28 cellular contexts compared by ENCODE assay signal in the genomic region with DNA sequence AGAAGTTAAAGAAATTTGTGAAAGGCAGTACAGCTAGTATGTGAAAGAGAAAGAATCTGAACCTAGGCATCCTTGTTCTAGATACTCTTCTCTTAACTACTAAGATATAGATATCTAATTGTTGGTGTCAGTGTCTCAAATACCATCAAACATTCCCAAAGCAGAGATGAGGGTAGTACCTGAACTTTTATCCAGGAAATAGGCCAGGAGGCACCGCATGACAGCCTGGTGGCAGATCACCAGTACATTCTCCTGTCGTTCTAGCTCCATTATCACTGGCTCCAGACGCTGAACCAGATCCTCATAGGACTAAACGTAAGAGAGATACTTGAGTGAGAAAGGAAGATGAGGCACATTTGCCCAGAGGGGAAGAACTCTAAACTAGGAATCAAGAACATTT. TPM values are rescaled to one million over a fixed set of nuclear protein-coding genes. Genes with fewer than 3 reads are reported as not detected.
"Had no signal": no experiment of that assay in that cellular context is flagged by ENCODE, and none has a peak within 500 bp of the region (broad histone marks: within the 10 kb centered on the region; RNA-seq: fewer than 3 reads in every experiment).

No MANE protein-coding gene starts in this region.

- H3K4me1 ChIP-seq: stomach, suprapubic skin, testis, thyroid gland, tibial artery, tibial nerve, transverse colon, upper lobe of left lung, upper lobe of right lung, uterus, vagina had no signal

- H3K9me3 Mint-ChIP-seq: stimulated activated effector memory CD8-positive, alpha-beta T cell treated with anti-CD3 and anti-CD28 coated beads, Interleukin-12 subunit alpha, Interleukin-12 subunit beta, amount 100 ng/mL, for 72 hours; stimulated activated memory B cell treated with anti-CD40 and anti-IgM and Interleukin-4, amounts not matched to agents 10 μg/mL and 1 μg/mL and 100 μg/mL, for 72 hours; stimulated activated naive B cell treated with anti-CD40 and anti-IgM and Interleukin-4, amounts not matched to agents 10 μg/mL and 1 μg/mL and 100 μg/mL, for 72 hours; stimulated activated naive CD8-positive, alpha-beta T cell treated with anti-CD3 and anti-CD28 coated beads, Interleukin-15, amount 100 ng/mL, for 72 hours; stimulated activated naive CD8-positive, alpha-beta T cell treated with anti-CD3 and anti-CD28 coated beads, Interleukin-15, Interleukin-2, amounts not matched to agents 100 ng/mL and 50 ng/mL, for 24 hours; type B pancreatic cell had no signal

- H3K36me3 ChIP-seq: stomach, suprapubic skin, thoracic aorta, thyroid gland, tibial artery, tibial nerve, transverse colon, upper lobe of left lung, upper lobe of right lung, uterus, vagina had no signal

- H3K27ac Mint-ChIP-seq: stimulated activated effector memory CD8-positive, alpha-beta T cell treated with anti-CD3 and anti-CD28 coated beads, Interleukin-12 subunit alpha, Interleukin-12 subunit beta, amount 100 ng/mL, for 72 hours; stimulated activated memory B cell treated with anti-CD40 and anti-IgM and Interleukin-4, amounts not matched to agents 10 μg/mL and 1 μg/mL and 100 μg/mL, for 72 hours; stimulated activated naive B cell treated with anti-CD40 and anti-IgM and Interleukin-4, amounts not matched to agents 10 μg/mL and 1 μg/mL and 100 μg/mL, for 72 hours; stimulated activated naive CD8-positive, alpha-beta T cell treated with anti-CD3 and anti-CD28 coated beads, Interleukin-15, amount 100 ng/mL, for 72 hours; stimulated activated naive CD8-positive, alpha-beta T cell treated with anti-CD3 and anti-CD28 coated beads, Interleukin-15, Interleukin-2, amounts not matched to agents 100 ng/mL and 50 ng/mL, for 24 hours; type B pancreatic cell had no signal

- H3K27me3 ChIP-seq: suprapubic skin, testis, thyroid gland, tibial artery, tibial nerve, transverse colon, upper lobe of left lung, upper lobe of right lung, uterus, vagina had no signal

- ATAC-seq: stimulated activated effector memory CD8-positive, alpha-beta T cell treated with anti-CD3 and anti-CD28 coated beads, Interleukin-12 subunit alpha, Interleukin-12 subunit beta, amount 100 ng/mL, for 72 hours; stimulated activated memory B cell treated with anti-CD40 and anti-IgM and Interleukin-4, amounts not matched to agents 10 μg/mL and 1 μg/mL and 100 μg/mL, for 72 hours; stimulated activated naive B cell treated with anti-CD40 and anti-IgM and Interleukin-4, amounts not matched to agents 10 μg/mL and 1 μg/mL and 100 μg/mL, for 72 hours; stimulated activated naive CD8-positive, alpha-beta T cell treated with anti-CD3 and anti-CD28 coated beads, Interleukin-15, amount 100 ng/mL, for 72 hours; stimulated activated naive CD8-positive, alpha-beta T cell treated with anti-CD3 and anti-CD28 coated beads, Interleukin-15, Interleukin-2, amounts not matched to agents 100 U/mL and 50 U/mL, for 24 hours; upper lobe of right lung had no signal

- DNase-seq: stimulated activated CD4-positive, alpha-beta T cell treated with anti-CD3 and anti-CD28 coated beads, Interleukin-2, amount 100 ng/mL, for 24 hours; stimulated activated CD4-positive, alpha-beta T cell treated with anti-CD3 and anti-CD28 coated beads, Interleukin-2, amount 100 ng/mL, for 48 hours; stimulated activated CD4-positive, alpha-beta T cell treated with anti-CD3 and anti-CD28 coated beads, Interleukin-4, amount 100 ng/mL, for 1 hour; stimulated activated CD4-positive, alpha-beta T cell treated with anti-CD3 and anti-CD28 coated beads, Interleukin-4, amount 100 ng/mL, for 4 hours; stimulated activated CD8-positive, alpha-beta memory T cell treated with anti-CD3 and anti-CD28 coated beads, Interleukin-4, amount 100 ng/mL, for 48 hours; stimulated activated naive B cell treated with anti-CD40 and anti-IgM and Interleukin-4, amounts not matched to agents 10 μg/mL and 1 μg/mL and 100 μg/mL, for 72 hours; stimulated activated naive CD4-positive, alpha-beta T cell; stimulated activated naive CD4-positive, alpha-beta T cell treated with Interleukin-2 at 50 U/mL for 16 hours; stimulated activated naive CD8-positive, alpha-beta T cell treated with anti-CD3 and anti-CD28 coated beads, Interleukin-15, amount 100 ng/mL, for 72 hours; stimulated activated naive CD8-positive, alpha-beta T cell treated with anti-CD3 and anti-CD28 coated beads, Interleukin-15, Interleukin-2, amounts not matched to agents 100 U/mL and 50 U/mL, for 24 hours; stomach; substantia nigra; testis; thyroid gland; tibial artery; transverse colon; upper lobe of left lung; upper lobe of right lung; uterus had no signal

- H3K4me1 Mint-ChIP-seq: stimulated activated effector memory CD8-positive, alpha-beta T cell treated with anti-CD3 and anti-CD28 coated beads, Interleukin-12 subunit alpha, Interleukin-12 subunit beta, amount 100 ng/mL, for 72 hours; stimulated activated memory B cell treated with anti-CD40 and anti-IgM and Interleukin-4, amounts not matched to agents 10 μg/mL and 1 μg/mL and 100 μg/mL, for 72 hours; stimulated activated naive B cell treated with anti-CD40 and anti-IgM and Interleukin-4, amounts not matched to agents 10 μg/mL and 1 μg/mL and 100 μg/mL, for 72 hours; stimulated activated naive CD8-positive, alpha-beta T cell treated with anti-CD3 and anti-CD28 coated beads, Interleukin-15, amount 100 ng/mL, for 72 hours had no signal

- H3K4me3 ChIP-seq: stomach, suprapubic skin, testis, thoracic aorta, thyroid gland, tibial artery, tibial nerve, transverse colon, upper lobe of left lung, upper lobe of right lung, uterus, vagina had no signal

- H3K27ac ChIP-seq: stomach, suprapubic skin, testis, thoracic aorta, thyroid gland, tibial artery, tibial nerve, transverse colon, upper lobe of left lung, upper lobe of right lung, uterus, vagina had no signal

- H3K9me3 ChIP-seq: suprapubic skin, testis, thoracic aorta, thyroid gland, tibial artery, tibial nerve, transverse colon, upper lobe of left lung, upper lobe of right lung, uterus, vagina had no signal

- H3K27me3 Mint-ChIP-seq: stimulated activated memory B cell treated with anti-CD40 and anti-IgM and Interleukin-4, amounts not matched to agents 10 μg/mL and 1 μg/mL and 100 μg/mL, for 72 hours; stimulated activated naive B cell treated with anti-CD40 and anti-IgM and Interleukin-4, amounts not matched to agents 10 μg/mL and 1 μg/mL and 100 μg/mL, for 72 hours; stimulated activated naive CD8-positive, alpha-beta T cell treated with anti-CD3 and anti-CD28 coated beads, Interleukin-15, amount 100 ng/mL, for 72 hours; stimulated activated naive CD8-positive, alpha-beta T cell treated with anti-CD3 and anti-CD28 coated beads, Interleukin-15, Interleukin-2, amounts not matched to agents 100 ng/mL and 50 ng/mL, for 24 hours had no signal

- H3K36me3 Mint-ChIP-seq: stimulated activated effector memory CD8-positive, alpha-beta T cell treated with anti-CD3 and anti-CD28 coated beads, Interleukin-12 subunit alpha, Interleukin-12 subunit beta, amount 100 ng/mL, for 72 hours; stimulated activated memory B cell treated with anti-CD40 and anti-IgM and Interleukin-4, amounts not matched to agents 10 μg/mL and 1 μg/mL and 100 μg/mL, for 72 hours; type B pancreatic cell had no signal

- FAIRE-seq: urothelium cell line had no signal

- H3K4me3 Mint-ChIP-seq: stimulated activated effector memory CD8-positive, alpha-beta T cell treated with anti-CD3 and anti-CD28 coated beads, Interleukin-12 subunit alpha, Interleukin-12 subunit beta, amount 100 ng/mL, for 72 hours; stimulated activated memory B cell treated with anti-CD40 and anti-IgM and Interleukin-4, amounts not matched to agents 10 μg/mL and 1 μg/mL and 100 μg/mL, for 72 hours; stimulated activated naive B cell treated with anti-CD40 and anti-IgM and Interleukin-4, amounts not matched to agents 10 μg/mL and 1 μg/mL and 100 μg/mL, for 72 hours; stimulated activated naive CD8-positive, alpha-beta T cell treated with anti-CD3 and anti-CD28 coated beads, Interleukin-15, amount 100 ng/mL, for 72 hours; stimulated activated naive CD8-positive, alpha-beta T cell treated with anti-CD3 and anti-CD28 coated beads, Interleukin-15, Interleukin-2, amounts not matched to agents 100 ng/mL and 50 ng/mL, for 24 hours; type B pancreatic cell had no signal

RNA-seq across cellular contexts. Expression of a gene that starts 56.6 kb away (rescaled TPM):
- total RNA-seq: thoracic aorta, upper lobe of right lung, uterus, vagina had no signal
